18 cellular contexts compared by ENCODE assay signal in genomic region chr1:23521588-23521987, GRCh38. TPM values are rescaled to one million over a fixed set of nuclear protein-coding genes. Genes with fewer than 3 reads are reported as not detected.
DNase-seq lines count a peak whose midpoint lies in the region; ATAC-seq and TF ChIP-seq lines count a peak whose summit lies in the region.
"Had no signal": no experiment of that assay in that cellular context is flagged by ENCODE, and none has a peak within 500 bp of the region (broad histone marks: within the 10 kb centered on the region; RNA-seq: fewer than 3 reads in every experiment).

No MANE protein-coding gene starts in this region.

- no peaks in the 10 kb centered on the region for H3K27me3 Mint-ChIP-seq in WTC11 (ENCODE audit: low read depth)
- no peaks in the 10 kb centered on the region for H3K27me3 Mint-ChIP-seq in activated CD8-positive, alpha-beta memory T cell treated with anti-CD3 and anti-CD28 coated beads, Interleukin-2, amount 10 ng/mL, durations not matched to agents 7 days and 5 days
- H3K27me3 Mint-ChIP-seq in stimulated activated naive B cell treated with anti-CD40 and anti-IgM and Interleukin-4, amounts not matched to agents 10 μg/mL and 1 μg/mL and 100 μg/mL, for 72 hours: no peaks in the 10 kb centered on the region
- H3K27me3 Mint-ChIP-seq: dendritic cell treated with granulocyte-macrophage colony-stimulating factor and Interleukin-4, amounts not matched to agents 40 ng/mL and 50 ng/mL, for 4 days had no signal

- peak; percentile 21 for DNase-seq in stimulated activated CD4-positive, alpha-beta T cell treated with anti-CD3 and anti-CD28 coated beads, Interleukin-1b, Interleukin-23, amount 100 ng/mL, for 48 hours
- DNase-seq in stimulated activated CD4-positive, alpha-beta T cell treated with anti-CD3 and anti-CD28 coated beads, Interleukin-4, amount 100 ng/mL, for 4 hours: no peak
- DNase-seq in HCT116 (ENCODE audit: low read depth, low spot score): no peak
- DNase-seq in WTC11 (ENCODE audit: low spot score): peak; percentile 32
- no peak for DNase-seq in aorta
- no peak for DNase-seq in activated CD8-positive, alpha-beta memory T cell treated with anti-CD3 and anti-CD28 coated beads, Interleukin-2, amount 10 ng/mL, durations not matched to agents 7 days and 5 days
- no peak for DNase-seq in ureter (ENCODE audit: low spot score)
- DNase-seq in stimulated activated naive B cell treated with anti-CD40 and anti-IgM and Interleukin-4, amounts not matched to agents 10 μg/mL and 1 μg/mL and 100 μg/mL, for 72 hours: no peak
- DNase-seq: activated gamma-delta T cell treated with Interleukin-2 at 50 U/mL for 16 hours, body of pancreas, glutamatergic neuron, HFFc6, islet precursor cell, NCI-H2171 had no signal

- POLR2A ChIA-PET in HCT116 (lab: Charles Lee): no interaction called here
- POLR2A ChIA-PET in WTC11 (lab: Charles Lee): no interaction called here

- ATAC-seq in HCT116 (peak; percentile 87), WTC11 (peak; percentile 81), aorta (ENCODE audit: low FRiP score) (peak; percentile 22)
- no peak for ATAC-seq in activated CD8-positive, alpha-beta memory T cell treated with anti-CD3 and anti-CD28 coated beads, Interleukin-2, amount 10 ng/mL, durations not matched to agents 7 days and 5 days
- ATAC-seq in stimulated activated naive B cell treated with anti-CD40 and anti-IgM and Interleukin-4, amounts not matched to agents 10 μg/mL and 1 μg/mL and 100 μg/mL, for 72 hours (replicated peaks): no peak
- ATAC-seq: body of pancreas, right cardiac atrium had no signal

- intact Hi-C loops in HCT116 (cut with micrococcal nuclease): no loop called here
- intact Hi-C loops in aorta (cut with DNase I): no loop called here

- peaks cover 15% of the 10 kb centered on the region for H3K4me1 Mint-ChIP-seq in WTC11
- peaks cover 42% of the 10 kb centered on the region for H3K4me1 Mint-ChIP-seq in activated CD8-positive, alpha-beta memory T cell treated with anti-CD3 and anti-CD28 coated beads, Interleukin-2, amount 10 ng/mL, durations not matched to agents 7 days and 5 days
- H3K4me1 Mint-ChIP-seq in stimulated activated naive B cell treated with anti-CD40 and anti-IgM and Interleukin-4, amounts not matched to agents 10 μg/mL and 1 μg/mL and 100 μg/mL, for 72 hours: peaks cover 31 to 36% of the 10 kb centered on the region in 2 donors

- peaks cover 17% of the 10 kb centered on the region for H3K36me3 Mint-ChIP-seq in WTC11
- peaks cover 59% of the 10 kb centered on the region for H3K36me3 Mint-ChIP-seq in activated CD8-positive, alpha-beta memory T cell treated with anti-CD3 and anti-CD28 coated beads, Interleukin-2, amount 10 ng/mL, durations not matched to agents 7 days and 5 days
- H3K36me3 Mint-ChIP-seq in stimulated activated naive B cell treated with anti-CD40 and anti-IgM and Interleukin-4, amounts not matched to agents 10 μg/mL and 1 μg/mL and 100 μg/mL, for 72 hours: peaks cover 3 to 4% of the 10 kb centered on the region in 2 donors

- TF ChIP-seq CTCF in HCT116 (IDR thresholded peaks at IDR 0.05 in 2 of 3, conservative IDR thresholded peaks at IDR 0.05 in 1 of 3; ENCODE audit: borderline replicate concordance in 1 of 3, insufficient read depth in 1 of 3, low read depth in 2 of 3, low read length in 2 of 3): no peak
- TF ChIP-seq CTCF in WTC11 (IDR thresholded peaks at IDR 0.05): no peak

- no peak overlapping the region for H3K4me2 ChIP-seq in HCT116 (ENCODE audit: low read length)

- no peak for TF ChIP-seq RAD21 in HCT116 (IDR thresholded peaks at IDR 0.05; ENCODE audit: low read depth)

- peaks cover 9 to 29% of the 10 kb centered on the region in 2 experiments; a peak in 2 of 4 replicates for H3K36me3 ChIP-seq in HCT116 (ENCODE audit: control insufficient read depth in 1 of 2, insufficient read depth in 2 of 2, low read length in 2 of 2)
- no peaks in the 10 kb centered on the region for H3K36me3 ChIP-seq in aorta (ENCODE audit: control insufficient read depth in 1 of 2, insufficient read depth in 2 of 2, low read length in 1 of 2)
- H3K36me3 ChIP-seq: thoracic aorta had no signal

- H3K9me3 ChIP-seq in HCT116 (ENCODE audit: control insufficient read depth in 1 of 2, insufficient read depth in 1 of 2, low read depth in 1 of 2, low read length in 2 of 2) (no peaks in the 10 kb centered on the region), aorta (ENCODE audit: control insufficient read depth, low read length) (no peaks in the 10 kb centered on the region)
- H3K9me3 ChIP-seq: body of pancreas, thoracic aorta had no signal

- H3K27me3 ChIP-seq in HCT116 (ENCODE audit: insufficient read depth, low read length) (no peaks in the 10 kb centered on the region), aorta (ENCODE audit: control insufficient read depth in 1 of 2, insufficient read depth in 2 of 2, low read length in 1 of 2) (no peaks in the 10 kb centered on the region)
- H3K27me3 ChIP-seq: body of pancreas had no signal

- H3K27ac ChIP-seq in HCT116 (ENCODE audit: low read depth, low read length): no peak overlapping the region
- no peak overlapping the region for H3K27ac ChIP-seq in aorta (ENCODE audit: low read depth in 1 of 2, low read length in 2 of 2)
- H3K27ac ChIP-seq: body of pancreas, C4-2B, thoracic aorta had no signal

- RAD21 ChIA-PET in HCT116 (lab: Charles Lee; ENCODE audit: low non-redundant PET in 1 of 2, low total read pairs in 2 of 2, uncharacterized antibody in 2 of 2, unreplicated experiment in 2 of 2): no interaction called here

- H3K9me3 Mint-ChIP-seq in WTC11: no peaks in the 10 kb centered on the region
- H3K9me3 Mint-ChIP-seq in activated CD8-positive, alpha-beta memory T cell treated with anti-CD3 and anti-CD28 coated beads, Interleukin-2, amount 10 ng/mL, durations not matched to agents 7 days and 5 days (ENCODE audit: low read depth): no peaks in the 10 kb centered on the region
- no peaks in the 10 kb centered on the region for H3K9me3 Mint-ChIP-seq in stimulated activated naive B cell treated with anti-CD40 and anti-IgM and Interleukin-4, amounts not matched to agents 10 μg/mL and 1 μg/mL and 100 μg/mL, for 72 hours
- H3K9me3 Mint-ChIP-seq: dendritic cell treated with granulocyte-macrophage colony-stimulating factor and Interleukin-4, amounts not matched to agents 40 ng/mL and 50 ng/mL, for 4 days; HFFc6 had no signal

- BruUV-seq in HCT116 (replicated peaks; lab: Mats Ljungman, UMichigan): no TSS peak

- H4K20me1 ChIP-seq in HCT116 (ENCODE audit: insufficient read depth): no peaks in the 10 kb centered on the region

- TF ChIP-seq POLR2A in HCT116 (IDR thresholded peaks at IDR 0.05; ENCODE audit: borderline replicate concordance, extremely low read depth, insufficient read depth, insufficient read length): no peak

- CTCF ChIA-PET in HCT116 (lab: Charles Lee) (interaction anchor here (1.9 kb wide), 1 partner anchor 24 kb away, joined by 6 read pairs; no protein-coding TSS in a partner anchor), WTC11 (lab: Charles Lee) (interaction anchor here (2.5 to 8.0 kb wide), 2 partner anchors 18 to 23 kb away, joined by 8 to 101 read pairs; no protein-coding TSS in a partner anchor)
- CTCF ChIA-PET in activated CD8-positive, alpha-beta memory T cell treated with anti-CD3 and anti-CD28 coated beads, Interleukin-2, amount 10 ng/mL, durations not matched to agents 7 days and 5 days (lab: Charles Lee): interaction anchor here (1.4 to 21.2 kb wide), 4 partner anchors 9 to 29 kb away, joined by 3 to 308 read pairs (median 18); partner anchors contain the start of gene E2F2

- no peak overlapping the region for H3K4me3 Mint-ChIP-seq in WTC11
- no peak overlapping the region for H3K4me3 Mint-ChIP-seq in activated CD8-positive, alpha-beta memory T cell treated with anti-CD3 and anti-CD28 coated beads, Interleukin-2, amount 10 ng/mL, durations not matched to agents 7 days and 5 days
- no peak overlapping the region for H3K4me3 Mint-ChIP-seq in stimulated activated naive B cell treated with anti-CD40 and anti-IgM and Interleukin-4, amounts not matched to agents 10 μg/mL and 1 μg/mL and 100 μg/mL, for 72 hours
- H3K4me3 Mint-ChIP-seq: dendritic cell treated with granulocyte-macrophage colony-stimulating factor and Interleukin-4, amounts not matched to agents 40 ng/mL and 50 ng/mL, for 4 days; HFFc6 had no signal

- H3K9me2 ChIP-seq in HCT116 (ENCODE audit: insufficient read depth): no peaks in the 10 kb centered on the region

- no peak overlapping the region for H3K4me3 ChIP-seq in HCT116 (replicated peaks in 1 of 2; ENCODE audit: low read depth in 1 of 2, low read length in 2 of 2)
- H3K4me3 ChIP-seq in aorta (ENCODE audit: low read length in 2 of 2): no peak overlapping the region
- H3K4me3 ChIP-seq: body of pancreas, thoracic aorta had no signal

- peaks cover 37% of the 10 kb centered on the region for H3K79me2 ChIP-seq in HCT116 (ENCODE audit: insufficient read depth, low read length)

- no peak overlapping the region for H3K9ac ChIP-seq in HCT116 (ENCODE audit: low read length)

- H2AFZ ChIP-seq in HCT116 (ENCODE audit: low read depth, low read length, poor library complexity, severe bottlenecking): no peak overlapping the region

- WGBS in aorta, 2 donors: 92 to 93% methylated on average over 16 of the region's 16 CpGs

- H3K27ac Mint-ChIP-seq in WTC11: no peak overlapping the region
- no peak overlapping the region for H3K27ac Mint-ChIP-seq in activated CD8-positive, alpha-beta memory T cell treated with anti-CD3 and anti-CD28 coated beads, Interleukin-2, amount 10 ng/mL, durations not matched to agents 7 days and 5 days
- H3K27ac Mint-ChIP-seq in stimulated activated naive B cell treated with anti-CD40 and anti-IgM and Interleukin-4, amounts not matched to agents 10 μg/mL and 1 μg/mL and 100 μg/mL, for 72 hours: no peak overlapping the region
- H3K27ac Mint-ChIP-seq: dendritic cell treated with granulocyte-macrophage colony-stimulating factor and Interleukin-4, amounts not matched to agents 40 ng/mL and 50 ng/mL, for 4 days; HFFc6 had no signal

- peaks cover 7 to 16% of the 10 kb centered on the region in 2 experiments; a peak in 3 of 4 replicates for H3K4me1 ChIP-seq in HCT116 (ENCODE audit: control insufficient read depth in 1 of 2, insufficient read depth in 2 of 2, low read length in 2 of 2)
- no peaks in the 10 kb centered on the region for H3K4me1 ChIP-seq in aorta (ENCODE audit: control insufficient read depth in 1 of 2, insufficient read depth in 2 of 2, low read length in 2 of 2)
- H3K4me1 ChIP-seq: body of pancreas had no signal

RNA-seq across cellular contexts. Expression of gene E2F2, which starts 9.4 kb away (rescaled TPM):
- total RNA-seq in HCT116 (2021; ENCODE audit: unreplicated experiment): 16.3 TPM
- polyA plus RNA-seq in HCT116 (2012): 4.0 and 5.3 TPM in 2 replicates
- total RNA-seq in WTC11 (2021): 4.9 to 5.6 TPM (median 5.4 TPM) in 3 replicates
- total RNA-seq in aorta: under 1 TPM; 0.42 to 0.96 TPM
- polyA plus RNA-seq in aorta: under 1 TPM in 1 of 2 donors, not detected in 1; 0.50 TPM
- total RNA-seq in activated CD8-positive, alpha-beta memory T cell treated with anti-CD3 and anti-CD28 coated beads, Interleukin-2, amount 10 ng/mL, durations not matched to agents 7 days and 5 days: 100 to 1,000 TPM in 1 of 2 experiments, 10 to 100 TPM in 1; 77.4 to 103 TPM
- total RNA-seq in ureter: 0.52 TPM

RNA-seq across cellular contexts. Expression of gene ASAP3, which starts 37.6 kb away (rescaled TPM):
- 19.7 TPM for total RNA-seq in HCT116 (2021; ENCODE audit: unreplicated experiment)
- polyA plus RNA-seq in HCT116 (2012): 9.9 and 11.9 TPM in 2 replicates
- total RNA-seq in WTC11 (2021): 64.5 to 71.2 TPM (median 70.3 TPM) in 3 replicates
- total RNA-seq in aorta: 10 to 100 TPM; 26.1 to 93.9 TPM
- polyA plus RNA-seq in aorta: 10 to 100 TPM in 1 of 2 donors, 1 to 10 TPM in 1; 7.0 to 16.1 TPM
- under 1 TPM in 1 of 2 experiments, not detected in 1; 0.35 TPM for total RNA-seq in activated CD8-positive, alpha-beta memory T cell treated with anti-CD3 and anti-CD28 coated beads, Interleukin-2, amount 10 ng/mL, durations not matched to agents 7 days and 5 days
- total RNA-seq in ureter: 44.4 TPM

RNA-seq across cellular contexts. Expression of gene ID3, which starts 37.7 kb away (rescaled TPM):
- total RNA-seq in HCT116 (2021; ENCODE audit: unreplicated experiment): 183 TPM
- 116 and 167 TPM in 2 replicates for polyA plus RNA-seq in HCT116 (2012)
- 168 to 278 TPM (median 273 TPM) in 3 replicates for total RNA-seq in WTC11 (2021)
- total RNA-seq in aorta: 100 to 1,000 TPM; 368 to 390 TPM
- 100 to 1,000 TPM; 349 to 603 TPM for polyA plus RNA-seq in aorta
- 10 to 100 TPM; 14.4 to 34.2 TPM for total RNA-seq in activated CD8-positive, alpha-beta memory T cell treated with anti-CD3 and anti-CD28 coated beads, Interleukin-2, amount 10 ng/mL, durations not matched to agents 7 days and 5 days
- 81.0 TPM for total RNA-seq in ureter

Comparison
In these comparisons a context has a peak if more than half of its experiments do, and no peak if none do; other contexts are left out.
1. DNase-seq: peak in stimulated activated CD4-positive, alpha-beta T cell treated with anti-CD3 and anti-CD28 coated beads, Interleukin-1b, Interleukin-23, amount 100 ng/mL, for 48 hours (single experiment) and WTC11 (single experiment); none in stimulated activated CD4-positive, alpha-beta T cell treated with anti-CD3 and anti-CD28 coated beads, Interleukin-4, amount 100 ng/mL, for 4 hours (0 of 2), HCT116 (single experiment), aorta (0 of 2), activated CD8-positive, alpha-beta memory T cell treated with anti-CD3 and anti-CD28 coated beads, Interleukin-2, amount 10 ng/mL, durations not matched to agents 7 days and 5 days (single experiment), ureter (single experiment) and stimulated activated naive B cell treated with anti-CD40 and anti-IgM and Interleukin-4, amounts not matched to agents 10 μg/mL and 1 μg/mL and 100 μg/mL, for 72 hours (single experiment).
2. ATAC-seq: peak in HCT116 (single experiment), WTC11 (single experiment) and aorta (single experiment); none in activated CD8-positive, alpha-beta memory T cell treated with anti-CD3 and anti-CD28 coated beads, Interleukin-2, amount 10 ng/mL, durations not matched to agents 7 days and 5 days (single experiment) and stimulated activated naive B cell treated with anti-CD40 and anti-IgM and Interleukin-4, amounts not matched to agents 10 μg/mL and 1 μg/mL and 100 μg/mL, for 72 hours (0 of 2).
3. RNA of gene ASAP3, which starts 37.6 kb away (total RNA-seq): 26.1 to 93.9 TPM in aorta, 64.5 to 71.2 TPM in WTC11, 44.4 TPM in ureter (single experiment) and 19.7 TPM in HCT116 (single experiment); 0.35 TPM in activated CD8-positive, alpha-beta memory T cell treated with anti-CD3 and anti-CD28 coated beads, Interleukin-2, amount 10 ng/mL, durations not matched to agents 7 days and 5 days; every median in the first group is over 10 times any median in the second.